ENCODE assay signal across 25 cellular contexts in genomic region chr3:55641914-55642313, GRCh38.
"Had no signal": no experiment of that assay in that cellular context is flagged by ENCODE, and none has a peak within 500 bp of the region (broad histone marks: within the 10 kb centered on the region; RNA-seq: fewer than 3 reads in every experiment).

No MANE protein-coding gene starts in this region.

- H3K27ac ChIP-seq: adrenal gland, body of pancreas, VCaP had no signal

- H3K27me3 Mint-ChIP-seq: activated CD8-positive, alpha-beta T cell treated with anti-CD3 and anti-CD28 coated beads for 36 hours had no signal

- H3K4me1 ChIP-seq: adrenal gland, body of pancreas had no signal

- H3K4me1 Mint-ChIP-seq: activated T-helper 17 cell treated with anti-CD3 and anti-CD28 coated beads, Interleukin-2, amount 50 U/mL, for 72 hours had no signal

- ATAC-seq: activated CD8-positive, alpha-beta T cell treated with anti-CD3 and anti-CD28 coated beads for 36 hours; activated T-cell treated with anti-CD3 and anti-CD28 coated beads, Interleukin-2, amount 50 U/mL, for 4 hours; activated T-helper 17 cell treated with anti-CD3 and anti-CD28 coated beads, Interleukin-2, amount 50 U/mL, for 72 hours; body of pancreas; esophagus mucosa; WTC11 had no signal

- H3K36me3 Mint-ChIP-seq: activated naive CD8-positive, alpha-beta T cell; WTC11 had no signal

- H3K9me3 Mint-ChIP-seq: activated CD8-positive, alpha-beta T cell treated with anti-CD3 and anti-CD28 coated beads for 36 hours; endodermal cell had no signal

- DNase-seq: activated CD4-positive, alpha-beta T cell treated with anti-CD3 and anti-CD28 coated beads for 48 hours; activated CD4-positive, alpha-beta T cell treated with anti-CD3 and anti-CD28 coated beads, Interleukin-2, amount 50 U/mL, for 1 hour; activated CD4-positive, alpha-beta T cell treated with anti-CD3 and anti-CD28 coated beads, Interleukin-2, amount 50 U/mL, for 48 hours; activated CD8-positive, alpha-beta memory T cell treated with anti-CD3 and anti-CD28 coated beads for 24 hours; activated CD8-positive, alpha-beta T cell treated with anti-CD3 and anti-CD28 coated beads for 36 hours; activated effector memory CD4-positive, alpha-beta T cell treated with Interleukin-2 at 50 U/mL for 16 hours; activated gamma-delta T cell treated with Interleukin-2 at 50 U/mL for 16 hours; activated naive CD4-positive, alpha-beta T cell treated with anti-CD3 and anti-CD28 coated beads, Interleukin-2, amount 50 U/mL, for 16 hours; activated naive CD4-positive, alpha-beta T cell treated with Interleukin-2 at 50 U/mL for 16 hours; activated T-cell treated with anti-CD3 and anti-CD28 coated beads, Interleukin-2, amount 50 U/mL, for 4 hours; adrenal gland; amygdala; aorta; body of pancreas; caudate nucleus; effector memory CD4-positive, alpha-beta T cell; endodermal cell; foreskin fibroblast; head of caudate nucleus; T-helper 2 cell had no signal

- H3K4me3 ChIP-seq: adrenal gland, body of pancreas had no signal

- H3K4me3 Mint-ChIP-seq: activated CD8-positive, alpha-beta T cell treated with anti-CD3 and anti-CD28 coated beads for 36 hours; activated naive CD8-positive, alpha-beta T cell; activated T-cell treated with anti-CD3 and anti-CD28 coated beads, Interleukin-2, amount 50 U/mL, for 4 hours; activated T-helper 17 cell treated with anti-CD3 and anti-CD28 coated beads, Interleukin-2, amount 50 U/mL, for 72 hours; endodermal cell; WTC11 had no signal

- H3K9me3 ChIP-seq: adrenal gland, body of pancreas had no signal

- H3K27ac Mint-ChIP-seq: activated CD8-positive, alpha-beta T cell treated with anti-CD3 and anti-CD28 coated beads for 36 hours; activated naive CD8-positive, alpha-beta T cell; activated T-helper 17 cell treated with anti-CD3 and anti-CD28 coated beads, Interleukin-2, amount 50 U/mL, for 72 hours; endodermal cell; WTC11 had no signal

- H3K36me3 ChIP-seq: adrenal gland had no signal

- H3K27me3 ChIP-seq: body of pancreas had no signal
